Comparison of ENCODE assay signal across 6 cellular contexts in the genomic region with DNA sequence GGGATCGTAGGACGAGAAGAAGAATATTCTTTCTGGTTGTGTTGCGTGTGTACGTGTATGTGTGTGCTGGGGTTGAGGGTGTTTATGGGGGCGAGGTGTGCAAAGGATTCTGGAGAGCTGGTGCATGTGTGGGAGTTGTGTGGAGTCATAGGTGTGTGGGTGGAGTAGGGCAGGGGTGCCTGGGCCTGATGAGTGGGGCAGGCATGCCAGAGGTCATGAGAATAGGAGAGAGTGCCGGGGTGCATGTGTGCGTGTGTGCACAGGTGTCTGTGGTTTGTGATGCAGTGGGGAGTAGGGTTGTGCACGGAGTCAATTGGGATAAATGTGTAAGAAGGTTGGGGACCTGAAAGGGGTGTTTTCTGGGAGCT. TPM values are rescaled to one million over a fixed set of nuclear protein-coding genes. Genes with fewer than 3 reads are reported as not detected.
A peak's percentile ranks its signal among the peaks of the same experiment; 100 is the strongest.
DNase-seq lines count a peak whose midpoint lies in the region; ATAC-seq and TF ChIP-seq lines count a peak whose summit lies in the region.

No MANE protein-coding gene starts in this region.

- no peak for TF ChIP-seq CTCF in testis (IDR thresholded peaks at IDR 0.05)

- WGBS in right cardiac atrium = 67% methylated on average over 8 of the region's 8 CpGs
- 53 to 58% methylated on average over 8 of the region's 8 CpGs for WGBS in testis, 2 donors

- H3K4me3 ChIP-seq in right cardiac atrium (ENCODE audit: low read length) (peak overlapping the region; percentile 51), testis (peak overlapping the region; percentile 64)

- H3K4me1 ChIP-seq in right cardiac atrium (ENCODE audit: control insufficient read depth, insufficient read depth, low read length) = no peaks in the 10 kb centered on the region
- peaks cover 6% of the 10 kb centered on the region for H3K4me1 ChIP-seq in testis

- DNase-seq in activated CD4-positive, alpha-beta T cell treated with anti-CD3 and anti-CD28 coated beads for 48 hours = peak; percentile 36
- DNase-seq in activated CD4-positive, alpha-beta T cell treated with anti-CD3 and anti-CD28 coated beads for 1 hour = no peak
- DNase-seq in right cardiac atrium (no peak), testis (no peak), SKM-1 (lab: John Stamatoyannopoulos, UW; ENCODE audit: unreplicated experiment) (no peak)

- peak; percentile 28 to 32 for ATAC-seq in right cardiac atrium
- no peak for ATAC-seq in GM21367 (IDR thresholded peaks at IDR 0.05; ENCODE audit: unreplicated experiment)

- no peaks in the 10 kb centered on the region for H3K36me3 ChIP-seq in testis (ENCODE audit: low read depth, missing control alignments)

- intact Hi-C loops in right cardiac atrium (cut with DNase I) (no loop called here), testis (cut with DNase I; ENCODE audit: low total_unique reads) (no loop called here)

- no peaks in the 10 kb centered on the region for H3K9me3 ChIP-seq in right cardiac atrium (ENCODE audit: control insufficient read depth, low read length)
- no peaks in the 10 kb centered on the region for H3K9me3 ChIP-seq in testis

- H3K27me3 ChIP-seq in right cardiac atrium (ENCODE audit: control insufficient read depth, insufficient read depth) = no peaks in the 10 kb centered on the region
- no peaks in the 10 kb centered on the region for H3K27me3 ChIP-seq in testis

- H3K27ac ChIP-seq in right cardiac atrium (ENCODE audit: low read length) (no peak overlapping the region), testis (peak overlapping the region; percentile 25 to 56)

- TF ChIP-seq POLR2A in testis (IDR thresholded peaks at IDR 0.05) = no peak

RNA-seq across cellular contexts. Expression of a gene that starts 0.6 kb away (rescaled TPM):
- total RNA-seq in right cardiac atrium (1 to 10 TPM; 4.6 to 6.7 (median 5.8) TPM), testis (10 to 100 TPM; 17.0 to 32.9 TPM)
- polyA plus RNA-seq in right cardiac atrium (8.5 TPM), testis (ENCODE audit: insufficient read depth, low read depth, low replicate concordance) (33.2 TPM)

RNA-seq across cellular contexts. Expression of a gene that starts 13.0 kb away (rescaled TPM):
- 1 to 10 TPM; 3.3 to 3.8 (median 3.5) TPM for total RNA-seq in right cardiac atrium
- 5.1 TPM for polyA plus RNA-seq in right cardiac atrium
- total RNA-seq in testis = 10 to 100 TPM in 1 of 2 donors, 1 to 10 TPM in 1; 6.7 to 13.5 TPM
- polyA plus RNA-seq in testis (ENCODE audit: insufficient read depth, low read depth, low replicate concordance) = 14.6 TPM

RNA-seq across cellular contexts. Expression of a gene that starts 20.2 kb away (rescaled TPM):
- total RNA-seq in right cardiac atrium (10 to 100 TPM in 2 of 4 donors, 1 to 10 TPM in 2; 8.6 to 12.6 (median 10.8) TPM), testis (10 to 100 TPM; 19.1 to 23.8 TPM)
- polyA plus RNA-seq in right cardiac atrium (12.2 TPM), testis (ENCODE audit: insufficient read depth, low read depth, low replicate concordance) (28.0 TPM)

RNA-seq across cellular contexts. Expression of a gene that starts 20.6 kb away (rescaled TPM):
- total RNA-seq in right cardiac atrium = 10 to 100 TPM; 21.0 to 36.1 (median 33.0) TPM
- polyA plus RNA-seq in right cardiac atrium = 50.4 TPM
- total RNA-seq in testis = 10 to 100 TPM; 80.8 to 81.3 TPM
- polyA plus RNA-seq in testis (ENCODE audit: insufficient read depth, low read depth, low replicate concordance) = 53.1 TPM

RNA-seq across cellular contexts. Expression of a gene that starts 23.3 kb away (rescaled TPM):
- total RNA-seq in right cardiac atrium = 10 to 100 TPM; 27.0 to 39.3 (median 33.3) TPM
- 23.9 TPM for polyA plus RNA-seq in right cardiac atrium
- total RNA-seq in testis = 10 to 100 TPM; 12.7 to 17.0 TPM
- 19.8 TPM for polyA plus RNA-seq in testis (ENCODE audit: insufficient read depth, low read depth, low replicate concordance)
